Comparison of ENCODE assay signal across 20 cellular contexts in the genomic region with DNA sequence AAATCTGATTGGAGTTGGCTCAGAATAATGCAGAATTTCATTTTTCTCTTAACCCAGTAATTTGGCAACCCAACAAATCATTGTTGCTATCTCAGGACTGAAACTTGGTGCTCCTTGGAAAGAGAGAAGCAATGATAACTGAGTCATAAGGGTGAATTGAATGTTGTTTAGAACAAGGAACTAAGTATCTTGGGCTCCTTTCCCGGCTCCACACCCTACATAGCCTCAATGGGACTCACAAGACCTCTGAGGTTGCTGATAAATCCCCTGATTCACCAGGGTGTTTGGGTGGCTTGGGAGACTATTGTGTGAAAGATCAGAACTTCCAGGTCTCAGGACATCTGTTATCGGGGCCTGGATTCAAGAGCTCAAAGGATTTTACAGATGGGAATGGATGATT. TPM values are rescaled to one million over a fixed set of nuclear protein-coding genes. Genes with fewer than 3 reads are reported as not detected.
DNase-seq lines count a peak whose midpoint lies in the region; ATAC-seq and TF ChIP-seq lines count a peak whose summit lies in the region.
"Had no signal": no experiment of that assay in that cellular context is flagged by ENCODE, and none has a peak within 500 bp of the region (broad histone marks: within the 10 kb centered on the region; RNA-seq: fewer than 3 reads in every experiment).

No MANE protein-coding gene starts in this region.

- H3K36me3 ChIP-seq in mammary epithelial cell (ENCODE audit: insufficient read depth, low read length) (no peaks in the 10 kb centered on the region), breast epithelium (no peaks in the 10 kb centered on the region), upper lobe of right lung (no peaks in the 10 kb centered on the region)

- CTCF ChIA-PET in mammary epithelial cell (lab: Charles Lee; ENCODE audit: low non-redundant PET), result no interaction called here

- H3K4me2 ChIP-seq in mammary epithelial cell (ENCODE audit: insufficient read depth, low read depth, low read length), result no peak overlapping the region

- no TSS peak for BruUV-seq in mammary epithelial cell (replicated peaks; lab: Mats Ljungman, UMichigan)

- DNase-seq in mammary epithelial cell (peak; percentile 78), breast epithelium (ENCODE audit: low spot score in 2 of 2) (no peak), amniotic epithelial cell (ENCODE audit: low read depth) (peak; percentile 75), fibroblast of mammary gland (ENCODE audit: low read depth) (peak; percentile 50), upper lobe of right lung (no peak), HK-2 (ENCODE audit: unreplicated experiment) (no peak), DMS79 (lab: John Stamatoyannopoulos, UW) (no peak), NOMO-1 treated with DMSO at 0.1 percent for 48 hours (lab: John Stamatoyannopoulos, UW; ENCODE audit: unreplicated experiment) (no peak)
- DNase-seq: 8988T; AML-193; C1 segment of cervical spinal cord; Calu3; CD8-positive, alpha-beta memory T cell; DMS153; GDM1; GOT3; Kasumi-1; NCI-H1105 treated with DMSO at 0.1 percent for 48 hours; NCI-H2081 treated with DMSO at 0.1 percent for 48 hours; Right ventricle myocardium superior had no signal

- intact Hi-C loops in mammary epithelial cell (cut with micrococcal nuclease), result no loop called here
- intact Hi-C loops in breast epithelium (cut with DNase I; ENCODE audit: low total_unique reads), result no loop called here
- intact Hi-C loops in upper lobe of right lung (cut with DNase I), result no loop called here

- no peak overlapping the region for H2AFZ ChIP-seq in mammary epithelial cell (ENCODE audit: low read depth, low read length)

- in situ Hi-C loops in mammary epithelial cell (cut with MboI; ENCODE audit: low sequenced_read_pairs in 2 of 2), result no loop called here

- no peaks in the 10 kb centered on the region for H3K27me3 ChIP-seq in mammary epithelial cell (ENCODE audit: insufficient read depth, low read length)
- no peaks in the 10 kb centered on the region for H3K27me3 ChIP-seq in breast epithelium
- no peaks in the 10 kb centered on the region for H3K27me3 ChIP-seq in upper lobe of right lung

- dilution Hi-C loops in mammary epithelial cell (cut with HindIII; ENCODE audit: low sequenced_read_pairs), result no loop called here

- no peaks in the 10 kb centered on the region for H3K79me2 ChIP-seq in mammary epithelial cell (ENCODE audit: insufficient read depth, low read length)

- TF ChIP-seq POLR2A in breast epithelium (IDR thresholded peaks at IDR 0.05), result no peak

- H3K9me3 ChIP-seq in mammary epithelial cell (replicated peaks; ENCODE audit: insufficient read depth, low read length) (no peaks in the 10 kb centered on the region), breast epithelium (no peaks in the 10 kb centered on the region), upper lobe of right lung (no peaks in the 10 kb centered on the region)

- peak; percentile 56 for ATAC-seq in upper lobe of right lung

- H3K27ac ChIP-seq in mammary epithelial cell (ENCODE audit: insufficient read depth, low read depth, low read length) (no peak overlapping the region), breast epithelium (no peak overlapping the region), upper lobe of right lung (no peak overlapping the region)

- H3K4me1 ChIP-seq in mammary epithelial cell (ENCODE audit: insufficient read depth, low read length) (peaks cover 21% of the 10 kb centered on the region), breast epithelium (no peaks in the 10 kb centered on the region), upper lobe of right lung (no peaks in the 10 kb centered on the region)

- H3K4me3 ChIP-seq in mammary epithelial cell (replicated peaks in 1 of 3; ENCODE audit: insufficient read depth in 1 of 3, low read depth in 2 of 3, low read length in 3 of 3), result no peak overlapping the region
- H3K4me3 ChIP-seq in breast epithelium, result no peak overlapping the region
- H3K4me3 ChIP-seq in fibroblast of mammary gland (ENCODE audit: control insufficient read depth, low read depth, low read length), result no peak overlapping the region
- H3K4me3 ChIP-seq in upper lobe of right lung, result no peak overlapping the region

- 90% methylated on average over 2 of the region's 2 CpGs for WGBS in mammary epithelial cell (ENCODE audit: low coverage, missing lambda C conversion rate)

- no peaks in the 10 kb centered on the region for H4K20me1 ChIP-seq in mammary epithelial cell (ENCODE audit: insufficient read depth, low read length)

- H3K9ac ChIP-seq in mammary epithelial cell (ENCODE audit: insufficient read depth, low read length), result no peak overlapping the region

- TF ChIP-seq CTCF in mammary epithelial cell (conservative IDR thresholded peaks at IDR 0.05 in 1 of 2, IDR thresholded peaks at IDR 0.05 in 1 of 2; ENCODE audit: extremely low read depth in 1 of 2, insufficient read depth in 1 of 2, low read depth in 1 of 2, low read length in 2 of 2) (no peak), breast epithelium (IDR thresholded peaks at IDR 0.05) (no peak), fibroblast of mammary gland (conservative IDR thresholded peaks at IDR 0.05; ENCODE audit: control insufficient read depth, insufficient read depth, low read depth, low read length) (no peak), upper lobe of right lung (IDR thresholded peaks at IDR 0.05) (no peak)

RNA-seq across cellular contexts. Expression of a gene that starts 7.7 kb away (rescaled TPM):
- total RNA-seq in mammary epithelial cell, result 10 to 100 TPM; 20.6 to 36.3 TPM
- polyA plus RNA-seq in mammary epithelial cell, result 13.9 TPM
- 56.8 TPM for polyA minus RNA-seq in mammary epithelial cell
- 10 to 100 TPM; 31.3 to 46.2 (median 36.7) TPM for total RNA-seq in breast epithelium
- total RNA-seq in upper lobe of right lung, result 54.5 TPM

RNA-seq across cellular contexts. Expression of a gene that starts 24.4 kb away (rescaled TPM):
- total RNA-seq in mammary epithelial cell, result 100 to 1,000 TPM in 1 of 2 donors, 10 to 100 TPM in 1; 40.5 to 141 TPM
- 113 TPM for polyA plus RNA-seq in mammary epithelial cell
- 17.6 TPM for polyA minus RNA-seq in mammary epithelial cell
- 100 to 1,000 TPM; 121 to 200 (median 152) TPM for total RNA-seq in breast epithelium
- 196 TPM for total RNA-seq in upper lobe of right lung

RNA-seq across cellular contexts. Expression of a gene that starts 60.0 kb away (rescaled TPM):
- total RNA-seq in mammary epithelial cell, result 10 to 100 TPM; 17.3 to 23.0 TPM
- 8.6 TPM for polyA plus RNA-seq in mammary epithelial cell
- 17.0 TPM for polyA minus RNA-seq in mammary epithelial cell
- total RNA-seq in breast epithelium, result 10 to 100 TPM; 15.7 to 17.6 (median 17.1) TPM
- 24.8 TPM for total RNA-seq in upper lobe of right lung

Comparison
In these comparisons a context has a peak if more than half of its experiments do, and no peak if none do; other contexts are left out.
1. DNase-seq: peak in mammary epithelial cell (single experiment), amniotic epithelial cell (single experiment) and fibroblast of mammary gland (single experiment); none in breast epithelium (0 of 2), upper lobe of right lung (single experiment), HK-2 (single experiment), DMS79 (single experiment) and NOMO-1 treated with DMSO at 0.1 percent for 48 hours (single experiment).